1 cellular context compared by ENCODE assay signal in genomic region chr14:105494606-105494929, GRCh38.
TF ChIP-seq lines count a peak whose summit lies in the region.

No MANE protein-coding gene starts in this region.

TF ChIP-seq in HepG2, 621 proteins besides CTCF, POLR2A, EP300 and RAD21:
- TF ChIP-seq AGO2 (optimal IDR thresholded peaks at IDR 0.05; ENCODE audit: low read depth, low read length) = peak; percentile 63
- TF ChIP-seq DMTF1 (CRISPR knock-in tag; IDR thresholded peaks at IDR 0.05) = no peak
